ENCODE assay signal across 8 cellular contexts in genomic region chr16:53703590-53704444, GRCh38. TPM values are rescaled to one million over a fixed set of nuclear protein-coding genes. Genes with fewer than 3 reads are reported as not detected.
DNase-seq lines count a peak whose midpoint lies in the region; ATAC-seq, FAIRE-seq and TF ChIP-seq lines count a peak whose summit lies in the region.

FTO (plus strand) TSS chr16:53704156.
RPGRIP1L (minus strand) TSS chr16:53703859; CDS start chr16:53700723, 3,136 bp downstream.

- peaks cover 56% of the 10 kb centered on the region for H3K79me2 ChIP-seq in mammary epithelial cell (ENCODE audit: insufficient read depth, low read length)

- H3K4me2 ChIP-seq in mammary epithelial cell (ENCODE audit: insufficient read depth, low read depth, low read length), result peak within 1 kb of the TSS; percentile 93

- H3K4me3 ChIP-seq in A673 (ENCODE audit: low read depth, low read length, poor library complexity, severe bottlenecking) (peak within 1 kb of the TSS; percentile 61), mammary epithelial cell (replicated peaks in 1 of 3; ENCODE audit: insufficient read depth in 1 of 3, low read depth in 2 of 3, low read length in 3 of 3) (peak within 1 kb of the TSS; percentile 95 to 99 (median 98)), small intestine (ENCODE audit: low read depth in 1 of 2, low read length in 2 of 2) (peak within 1 kb of the TSS; percentile 65 to 70)

- in situ Hi-C loops in mammary epithelial cell (cut with MboI; ENCODE audit: low sequenced_read_pairs in 2 of 2), result no loop called here

- no peak; the same call in 1 of the 2 replicates for TF ChIP-seq CTCF in A673 (conservative IDR thresholded peaks at IDR 0.05; ENCODE audit: low read depth, low read length)
- TF ChIP-seq CTCF in VCaP (conservative IDR thresholded peaks at IDR 0.05), result no peak
- no peak for TF ChIP-seq CTCF in mammary epithelial cell (conservative IDR thresholded peaks at IDR 0.05 in 1 of 2, IDR thresholded peaks at IDR 0.05 in 1 of 2; ENCODE audit: extremely low read depth in 1 of 2, insufficient read depth in 1 of 2, low read depth in 1 of 2, low read length in 2 of 2)

- no TSS peak for BruUV-seq in A673 (replicated peaks; lab: Mats Ljungman, UMichigan)
- BruUV-seq in mammary epithelial cell (replicated peaks; lab: Mats Ljungman, UMichigan), result TSS peak; percentile 49

- 5% methylated on average over 28 of the region's 57 CpGs for WGBS in mammary epithelial cell (ENCODE audit: low coverage, missing lambda C conversion rate)
- 0 to 1% (median 1%) methylated on average over 57 of the region's 57 CpGs for WGBS in small intestine, 3 donors

- H3K9me3 ChIP-seq in A673 (ENCODE audit: low read depth, low read length, poor library complexity, severe bottlenecking) (no peaks in the 10 kb centered on the region), mammary epithelial cell (replicated peaks; ENCODE audit: insufficient read depth, low read length) (no peaks in the 10 kb centered on the region), small intestine (ENCODE audit: control insufficient read depth, low read depth) (no peaks in the 10 kb centered on the region)

- H3K27ac ChIP-seq in A673 (ENCODE audit: low read depth, low read length, poor library complexity, severe bottlenecking) (peak within 1 kb of the TSS; percentile 43), VCaP (peak within 1 kb of the TSS; percentile 50; the same call in 1 of the 2 replicates), mammary epithelial cell (ENCODE audit: insufficient read depth, low read depth, low read length) (peak within 1 kb of the TSS; percentile 84), small intestine (ENCODE audit: low read depth in 1 of 2, low read length in 1 of 2) (peak within 1 kb of the TSS; percentile 37 to 89)

- no peaks in the 10 kb centered on the region for H3K27me3 ChIP-seq in A673 (replicated peaks; ENCODE audit: insufficient read depth, low read depth, low read length, poor library complexity)
- no peaks in the 10 kb centered on the region for H3K27me3 ChIP-seq in mammary epithelial cell (ENCODE audit: insufficient read depth, low read length)
- H3K27me3 ChIP-seq in small intestine (ENCODE audit: control insufficient read depth in 2 of 2, insufficient read depth in 2 of 2, low read length in 2 of 2), result no peaks in the 10 kb centered on the region

- CTCF ChIA-PET in A673 (lab: Charles Lee), result interaction anchor here (0.6 kb wide), 1 partner anchor 1776 kb away, joined by 3 read pairs; no protein-coding TSS in a partner anchor
- CTCF ChIA-PET in mammary epithelial cell (lab: Charles Lee; ENCODE audit: low non-redundant PET), result interaction anchor here (0.6 kb wide), 3 partner anchors 41 to 1208 kb away, joined by 3 to 5 read pairs (median 3); no protein-coding TSS in a partner anchor

- FAIRE-seq in small intestine (lab: Jason Lieb, UNC), result no peak

- ATAC-seq in GM18867 (IDR thresholded peaks at IDR 0.05; ENCODE audit: unreplicated experiment) (peak; percentile 99), HG03103 (IDR thresholded peaks at IDR 0.05; ENCODE audit: low read depth, unreplicated experiment) (peak; percentile 98)

- intact Hi-C loops in A673 (cut with micrococcal nuclease; ENCODE audit: unreplicated experiment) (loop anchor here (10.0 kb wide), 2 partner anchors 141 to 1221 kb away; no protein-coding TSS in a partner anchor), mammary epithelial cell (cut with micrococcal nuclease) (loop anchor here (2.0 to 10.0 kb wide), 3 partner anchors 15 to 199 kb away; partner anchors contain the start of gene AKTIP)

- H3K4me1 ChIP-seq in A673 (ENCODE audit: insufficient read depth, low read length, poor library complexity, severe bottlenecking) (peaks cover 15% of the 10 kb centered on the region), mammary epithelial cell (ENCODE audit: insufficient read depth, low read length) (peaks cover 13% of the 10 kb centered on the region), small intestine (ENCODE audit: control insufficient read depth in 2 of 2, insufficient read depth in 1 of 2, low read depth in 1 of 2, low read length in 1 of 2) (peaks cover 3 to 11% of the 10 kb centered on the region in 2 donors)

- dilution Hi-C loops in mammary epithelial cell (cut with HindIII; ENCODE audit: low sequenced_read_pairs), result no loop called here

- H4K20me1 ChIP-seq in mammary epithelial cell (ENCODE audit: insufficient read depth, low read length), result no peaks in the 10 kb centered on the region

- H3K36me3 ChIP-seq in A673 (ENCODE audit: insufficient read depth, low read length, poor library complexity, severe bottlenecking), result no peaks in the 10 kb centered on the region
- H3K36me3 ChIP-seq in mammary epithelial cell (ENCODE audit: insufficient read depth, low read length), result peaks cover 6% of the 10 kb centered on the region
- H3K36me3 ChIP-seq in small intestine (ENCODE audit: control insufficient read depth in 2 of 2, insufficient read depth in 2 of 2, low read length in 2 of 2), result no peaks in the 10 kb centered on the region

- H3K9ac ChIP-seq in mammary epithelial cell (ENCODE audit: insufficient read depth, low read length), result peak within 1 kb of the TSS; percentile 92

- DNase-seq in A673 (ENCODE audit: low spot score) (peak; percentile 99), NCI-H2171 treated with DMSO at 0.1 percent for 48 hours (lab: John Stamatoyannopoulos, UW) (peak; percentile 99), mammary epithelial cell (peak; percentile 99), iPS-NIHi11 (ENCODE audit: low spot score) (peak; percentile 95), small intestine (peak; percentile 98)

- peak within 1 kb of the TSS; percentile 96 for H2AFZ ChIP-seq in mammary epithelial cell (ENCODE audit: low read depth, low read length)

- POLR2A ChIA-PET in A673 (lab: Charles Lee; ENCODE audit: low non-redundant PET), result interaction anchor here (0.6 kb wide), 1 partner anchor 219 kb away, joined by 3 read pairs; no protein-coding TSS in a partner anchor

RNA-seq across cellular contexts. Expression of gene FTO, which starts in this region (rescaled TPM):
- total RNA-seq in A673 (2021), result 72.7 and 73.4 TPM in 2 replicates
- total RNA-seq in mammary epithelial cell, result 100 to 1,000 TPM in 1 of 2 donors, 10 to 100 TPM in 1; 76.4 to 155 TPM
- polyA plus RNA-seq in mammary epithelial cell, result 51.5 TPM
- polyA minus RNA-seq in mammary epithelial cell, result 82.1 TPM
- polyA plus RNA-seq in small intestine, result 10 to 100 TPM in 1 of 3 donors, 1 to 10 TPM in 2; 5.4 to 18.4 (median 5.9) TPM

RNA-seq across cellular contexts. Expression of gene RPGRIP1L, which starts in this region (rescaled TPM):
- total RNA-seq in A673 (2021), result 18.3 and 19.8 TPM in 2 replicates
- 10 to 100 TPM in 1 of 2 donors, 1 to 10 TPM in 1; 9.9 to 11.2 TPM for total RNA-seq in mammary epithelial cell
- polyA plus RNA-seq in mammary epithelial cell, result 6.0 TPM
- 7.5 TPM for polyA minus RNA-seq in mammary epithelial cell
- polyA plus RNA-seq in small intestine, result 1 to 10 TPM in 1 of 3 donors, under 1 TPM in 2; under 0.01 to 1.5 (median 0.54) TPM

Comparison
In these comparisons a context has a peak if more than half of its experiments do, and no peak if none do; other contexts are left out.
1. Peak in every context shown above with its lines: DNase-seq, ATAC-seq, H3K4me3 ChIP-seq and H3K27ac ChIP-seq.